ENCODE assay signal across 9 cellular contexts in the genomic region with DNA sequence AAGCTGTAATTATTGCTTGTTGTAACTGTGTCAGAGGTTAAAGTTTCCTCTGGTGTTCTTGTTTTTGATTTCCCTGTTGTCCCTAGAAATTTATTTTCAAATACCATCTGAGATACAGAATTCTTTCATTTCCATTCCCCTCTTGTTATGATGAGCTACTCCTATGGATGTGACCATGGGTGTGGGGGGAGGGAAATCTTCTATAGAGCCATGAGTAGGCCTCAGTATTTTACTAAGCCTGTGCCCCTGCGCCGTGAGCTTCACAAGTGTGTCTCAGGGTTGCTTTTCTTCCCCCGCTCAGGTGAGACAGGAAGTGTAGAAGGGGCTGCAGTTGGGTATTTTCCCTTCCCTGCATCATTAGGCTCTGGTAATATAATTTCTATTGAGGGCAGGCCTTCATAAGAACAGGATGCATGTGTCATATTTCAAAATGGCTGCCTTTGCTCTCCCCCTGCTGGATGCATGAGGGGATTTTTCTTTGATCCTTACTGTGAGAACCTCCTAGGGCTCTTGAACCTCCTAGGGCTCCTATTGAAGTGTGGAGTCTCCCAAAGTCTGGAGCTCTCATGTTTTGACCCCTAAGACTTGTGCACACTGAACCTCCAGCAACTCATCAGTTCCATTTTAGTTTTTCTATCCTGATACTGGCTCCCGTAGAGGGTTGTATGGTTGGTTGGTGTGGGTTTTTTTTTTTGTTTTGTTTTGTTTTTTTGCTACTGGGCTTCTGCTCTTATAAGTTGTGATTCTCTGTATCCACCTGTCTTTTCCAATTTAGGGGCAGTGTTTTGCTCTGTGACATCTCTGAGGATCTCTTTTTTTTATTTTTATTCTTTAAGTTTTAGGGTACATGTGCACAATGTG.
A peak's percentile ranks its signal among the peaks of the same experiment; 100 is the strongest.
DNase-seq lines count a peak whose midpoint lies in the region; ATAC-seq and TF ChIP-seq lines count a peak whose summit lies in the region.
"Had no signal": no experiment of that assay in that cellular context is flagged by ENCODE, and none has a peak within 500 bp of the region (broad histone marks: within the 10 kb centered on the region; RNA-seq: fewer than 3 reads in every experiment).

No MANE protein-coding gene starts in this region.

- WGBS in smooth muscle cell (ENCODE audit: low lambda C conversion rate): 94% methylated on average over 4 of the region's 4 CpGs

- ATAC-seq in HG02973 (IDR thresholded peaks at IDR 0.05; ENCODE audit: unreplicated experiment) (peak; percentile 85), GM21529 (IDR thresholded peaks at IDR 0.05; ENCODE audit: unreplicated experiment) (no peak)

- no peak overlapping the region for H3K9ac ChIP-seq in smooth muscle cell (ENCODE audit: low read depth)
- H3K9ac ChIP-seq: BLaER1 had no signal

- H4K20me1 ChIP-seq in smooth muscle cell (ENCODE audit: low read depth): peaks cover 6% of the 10 kb centered on the region
- H4K20me1 ChIP-seq: BLaER1 had no signal

- no peaks in the 10 kb centered on the region for H3F3A ChIP-seq in smooth muscle cell (ENCODE audit: low read depth)

- H3K79me2 ChIP-seq in smooth muscle cell (ENCODE audit: low read depth): no peaks in the 10 kb centered on the region

- no peak overlapping the region for H3K4me2 ChIP-seq in smooth muscle cell
- H3K4me2 ChIP-seq: BLaER1 had no signal

- H3K27me3 ChIP-seq in cardiac muscle cell (peaks cover 10% of the 10 kb centered on the region), smooth muscle cell (ENCODE audit: low read depth) (no peaks in the 10 kb centered on the region)
- H3K27me3 ChIP-seq: BLaER1 had no signal

- H2AFZ ChIP-seq in smooth muscle cell (ENCODE audit: low read depth): no peak overlapping the region

- DNase-seq in NCI-H1417 (lab: John Stamatoyannopoulos, UW) (peak in 2 of 3 experiments; percentile 67 to 84), NCI-H1417 treated with DMSO at 0.1 percent for 48 hours (lab: John Stamatoyannopoulos, UW) (no peak), RPMI7951 (ENCODE audit: low read depth) (peak; percentile 60), cardiac muscle cell (ENCODE audit: low read depth in 1 of 2, low spot score in 1 of 2) (peak; percentile 27 to 53), smooth muscle cell (lab: John Stamatoyannopoulos, UW; ENCODE audit: unreplicated experiment) (no peak), HuH-7.5 (ENCODE audit: low spot score) (no peak)

- TF ChIP-seq CTCF in cardiac muscle cell (IDR thresholded peaks at IDR 0.05; ENCODE audit: low read depth, low read length) (peak; percentile 34), smooth muscle cell (IDR thresholded peaks at IDR 0.05; ENCODE audit: borderline replicate concordance, insufficient read depth, poor library complexity, severe bottlenecking) (peak; percentile 51)

- H3K27ac ChIP-seq in cardiac muscle cell (no peak overlapping the region), smooth muscle cell (ENCODE audit: low read depth) (no peak overlapping the region)
- H3K27ac ChIP-seq: BLaER1 had no signal

- H3K4me3 ChIP-seq in cardiac muscle cell (no peak overlapping the region), smooth muscle cell (no peak overlapping the region)
- H3K4me3 ChIP-seq: BLaER1 had no signal

- no peaks in the 10 kb centered on the region for H3K36me3 ChIP-seq in cardiac muscle cell
- H3K36me3 ChIP-seq in smooth muscle cell (ENCODE audit: low read depth): no peaks in the 10 kb centered on the region
- H3K36me3 ChIP-seq: BLaER1 had no signal

- H3K4me1 ChIP-seq in cardiac muscle cell (ENCODE audit: low read depth): no peaks in the 10 kb centered on the region
- H3K4me1 ChIP-seq in smooth muscle cell (ENCODE audit: low read depth): no peaks in the 10 kb centered on the region
- H3K4me1 ChIP-seq: BLaER1 had no signal

- H3K9me3 ChIP-seq in cardiac muscle cell (ENCODE audit: low read depth) (no peaks in the 10 kb centered on the region), smooth muscle cell (replicated peaks; ENCODE audit: low read depth) (no peaks in the 10 kb centered on the region)
- H3K9me3 ChIP-seq: BLaER1 had no signal

Comparison
In these comparisons a context has a peak if more than half of its experiments do, and no peak if none do; other contexts are left out.
1. DNase-seq: peak in NCI-H1417 (2 of 3), RPMI7951 (single experiment) and cardiac muscle cell (2 of 2); none in NCI-H1417 treated with DMSO at 0.1 percent for 48 hours (single experiment), smooth muscle cell (single experiment) and HuH-7.5 (single experiment).